Comparison of ENCODE assay signal across 21 cellular contexts in the genomic region with DNA sequence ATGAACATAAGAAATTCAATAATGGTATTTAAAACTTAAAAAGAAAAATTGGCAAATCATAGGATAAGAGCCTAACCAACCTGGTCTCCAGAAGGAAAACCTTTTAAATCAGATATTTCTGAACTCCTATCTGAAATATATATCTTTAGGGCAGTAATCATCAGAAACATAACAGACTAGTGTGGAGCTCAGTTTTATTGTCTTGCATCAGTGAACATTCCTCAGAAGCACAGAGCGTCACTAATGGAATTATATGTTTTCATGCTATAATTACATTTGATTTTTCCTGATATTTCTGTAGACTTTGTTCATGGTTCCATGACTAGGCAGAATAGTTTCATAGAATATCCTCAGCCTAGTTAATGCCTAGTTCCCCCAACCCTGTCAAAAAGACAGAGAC.
DNase-seq lines count a peak whose midpoint lies in the region; ATAC-seq and TF ChIP-seq lines count a peak whose summit lies in the region.
"Had no signal": no experiment of that assay in that cellular context is flagged by ENCODE, and none has a peak within 500 bp of the region (broad histone marks: within the 10 kb centered on the region; RNA-seq: fewer than 3 reads in every experiment).

No MANE protein-coding gene starts in this region.

- TF ChIP-seq CTCF in HEK293 (tag by site-specific recombination; IDR thresholded peaks at IDR 0.05) (no peak), smooth muscle cell (IDR thresholded peaks at IDR 0.05; ENCODE audit: borderline replicate concordance, insufficient read depth, poor library complexity, severe bottlenecking) (no peak)

- H3K27me3 ChIP-seq in smooth muscle cell (ENCODE audit: low read depth), result peaks cover 24% of the 10 kb centered on the region
- H3K27me3 ChIP-seq: ascending aorta, testis had no signal

- DNase-seq in astrocyte of the hippocampus (ENCODE audit: low read depth, low spot score) (peak; percentile 56), kidney tubule cell (ENCODE audit: low spot score) (peak; percentile 31), smooth muscle cell (lab: John Stamatoyannopoulos, UW; ENCODE audit: unreplicated experiment) (no peak), mucosa of gallbladder (ENCODE audit: low spot score) (no peak), hypothalamus (lab: John Stamatoyannopoulos, UW) (no peak)
- no peak for DNase-seq in activated T-helper 2 cell treated with anti-CD3 and anti-CD28 coated beads, Interferon-gamma antibody, Interleukin-2, Interleukin-4, amounts not matched to agents 10 μg/mL and 5 μg/mL and 100 μg/mL, durations not matched to agents 14 hours and 24 hours and 36 hours (ENCODE audit: low spot score)
- DNase-seq in effector memory CD8-positive, alpha-beta T cell, result no peak
- DNase-seq: activated CD4-positive, alpha-beta T cell treated with anti-CD3 and anti-CD28 coated beads for 36 hours; activated gamma-delta T cell; C1 segment of cervical spinal cord; DMS153; midbrain; NCI-H187 treated with DMSO at 0.1 percent for 48 hours; NCI-H69; OCI-M1; stimulated activated CD4-positive, alpha-beta T cell treated with anti-CD3 and anti-CD28 coated beads, Interleukin-4, amount 100 ng/mL, for 4 hours; stimulated activated CD8-positive, alpha-beta memory T cell treated with anti-CD3 and anti-CD28 coated beads, Interleukin-4, amount 100 ng/mL, for 48 hours; testis had no signal

- no peaks in the 10 kb centered on the region for H3F3A ChIP-seq in smooth muscle cell (ENCODE audit: low read depth)

- H3K36me3 ChIP-seq in HEK293 (ENCODE audit: control insufficient read depth in 2 of 2, insufficient read depth in 1 of 2, low read length in 2 of 2), result peaks cover 0 to 5% of the 10 kb centered on the region in 2 experiments; a peak in 1 of 3 replicates
- H3K36me3 ChIP-seq in smooth muscle cell (ENCODE audit: low read depth), result no peaks in the 10 kb centered on the region
- H3K36me3 ChIP-seq: ascending aorta had no signal

- no peaks in the 10 kb centered on the region for H3K27me3 Mint-ChIP-seq in activated T-helper 2 cell treated with anti-CD3 and anti-CD28 coated beads, Interferon-gamma antibody, Interleukin-2, Interleukin-4, amounts not matched to agents 10 μg/mL and 5 μg/mL and 100 μg/mL, durations not matched to agents 14 hours and 24 hours and 36 hours (ENCODE audit: low read depth)
- H3K27me3 Mint-ChIP-seq in effector memory CD8-positive, alpha-beta T cell, result no peaks in the 10 kb centered on the region
- H3K27me3 Mint-ChIP-seq: dendritic cell treated with granulocyte-macrophage colony-stimulating factor and Interleukin-4, amounts not matched to agents 40 ng/mL and 50 ng/mL, for 4 days had no signal

- H3K4me1 Mint-ChIP-seq in activated T-helper 2 cell treated with anti-CD3 and anti-CD28 coated beads, Interferon-gamma antibody, Interleukin-2, Interleukin-4, amounts not matched to agents 10 μg/mL and 5 μg/mL and 100 μg/mL, durations not matched to agents 14 hours and 24 hours and 36 hours (ENCODE audit: low read depth), result no peaks in the 10 kb centered on the region
- no peaks in the 10 kb centered on the region for H3K4me1 Mint-ChIP-seq in effector memory CD8-positive, alpha-beta T cell (ENCODE audit: low read depth in 2 of 2)
- H3K4me1 Mint-ChIP-seq: activated CD4-positive, alpha-beta T cell treated with anti-CD3 and anti-CD28 coated beads for 36 hours had no signal

- peak overlapping the region; percentile 8 for H3K4me2 ChIP-seq in smooth muscle cell

- POLR2A ChIA-PET in HEK293 (lab: Yijun Ruan, JAX), result no interaction called here

- H3K9me3 Mint-ChIP-seq in activated T-helper 2 cell treated with anti-CD3 and anti-CD28 coated beads, Interferon-gamma antibody, Interleukin-2, Interleukin-4, amounts not matched to agents 10 μg/mL and 5 μg/mL and 100 μg/mL, durations not matched to agents 14 hours and 24 hours and 36 hours, result no peaks in the 10 kb centered on the region
- no peaks in the 10 kb centered on the region for H3K9me3 Mint-ChIP-seq in effector memory CD8-positive, alpha-beta T cell
- H3K9me3 Mint-ChIP-seq: dendritic cell treated with granulocyte-macrophage colony-stimulating factor and Interleukin-4, amounts not matched to agents 40 ng/mL and 50 ng/mL, for 4 days had no signal

- no peaks in the 10 kb centered on the region for H3K36me3 Mint-ChIP-seq in activated T-helper 2 cell treated with anti-CD3 and anti-CD28 coated beads, Interferon-gamma antibody, Interleukin-2, Interleukin-4, amounts not matched to agents 10 μg/mL and 5 μg/mL and 100 μg/mL, durations not matched to agents 14 hours and 24 hours and 36 hours (ENCODE audit: low read depth)
- no peaks in the 10 kb centered on the region for H3K36me3 Mint-ChIP-seq in effector memory CD8-positive, alpha-beta T cell (ENCODE audit: insufficient read depth)

- no peak overlapping the region for H3K4me3 Mint-ChIP-seq in activated T-helper 2 cell treated with anti-CD3 and anti-CD28 coated beads, Interferon-gamma antibody, Interleukin-2, Interleukin-4, amounts not matched to agents 10 μg/mL and 5 μg/mL and 100 μg/mL, durations not matched to agents 14 hours and 24 hours and 36 hours (ENCODE audit: low read depth)
- H3K4me3 Mint-ChIP-seq in effector memory CD8-positive, alpha-beta T cell, result no peak overlapping the region
- H3K4me3 Mint-ChIP-seq: activated CD4-positive, alpha-beta T cell treated with anti-CD3 and anti-CD28 coated beads for 36 hours; dendritic cell treated with granulocyte-macrophage colony-stimulating factor and Interleukin-4, amounts not matched to agents 40 ng/mL and 50 ng/mL, for 4 days had no signal

- ATAC-seq in effector memory CD8-positive, alpha-beta T cell (replicated peaks), result no peak
- ATAC-seq: activated CD4-positive, alpha-beta T cell treated with anti-CD3 and anti-CD28 coated beads for 36 hours had no signal

- no peak overlapping the region for H3K27ac Mint-ChIP-seq in activated T-helper 2 cell treated with anti-CD3 and anti-CD28 coated beads, Interferon-gamma antibody, Interleukin-2, Interleukin-4, amounts not matched to agents 10 μg/mL and 5 μg/mL and 100 μg/mL, durations not matched to agents 14 hours and 24 hours and 36 hours
- H3K27ac Mint-ChIP-seq in effector memory CD8-positive, alpha-beta T cell, result no peak overlapping the region
- H3K27ac Mint-ChIP-seq: activated CD4-positive, alpha-beta T cell treated with anti-CD3 and anti-CD28 coated beads for 36 hours; dendritic cell treated with granulocyte-macrophage colony-stimulating factor and Interleukin-4, amounts not matched to agents 40 ng/mL and 50 ng/mL, for 4 days had no signal

- CTCF ChIA-PET in HEK293 (lab: Yijun Ruan, JAX), result interaction anchor here (0.7 to 1.1 kb wide), 3 partner anchors 10 to 515 kb away, joined by 3 read pairs; no protein-coding TSS in a partner anchor

- intact Hi-C loops in activated T-helper 2 cell treated with anti-CD3 and anti-CD28 coated beads, Interferon-gamma antibody, Interleukin-2, Interleukin-4, amounts not matched to agents 10 μg/mL and 5 μg/mL and 100 μg/mL, durations not matched to agents 14 hours and 24 hours and 36 hours (cut with micrococcal nuclease), result no loop called here

- no peaks in the 10 kb centered on the region for H3K9me3 ChIP-seq in HEK293 (ENCODE audit: control insufficient read depth, insufficient read depth, low read depth, low read length)
- no peaks in the 10 kb centered on the region for H3K9me3 ChIP-seq in smooth muscle cell (replicated peaks; ENCODE audit: low read depth)
- H3K9me3 ChIP-seq: ascending aorta, testis had no signal

- no peaks in the 10 kb centered on the region for H4K20me1 ChIP-seq in smooth muscle cell (ENCODE audit: low read depth)

- H3K9ac ChIP-seq in smooth muscle cell (ENCODE audit: low read depth), result no peak overlapping the region

- H3K27ac ChIP-seq in HEK293 (ENCODE audit: extremely low read depth, low read depth, low read length), result no peak overlapping the region
- H3K27ac ChIP-seq in smooth muscle cell (ENCODE audit: low read depth), result peak overlapping the region; percentile 66
- H3K27ac ChIP-seq: testis had no signal

- H3K79me2 ChIP-seq in smooth muscle cell (ENCODE audit: low read depth), result no peaks in the 10 kb centered on the region

- H2AFZ ChIP-seq in smooth muscle cell (ENCODE audit: low read depth), result no peak overlapping the region

- peaks cover 7% of the 10 kb centered on the region; the same call in 1 of the 2 replicates for H3K4me1 ChIP-seq in HEK293 (ENCODE audit: control insufficient read depth, insufficient read depth, low read length)
- H3K4me1 ChIP-seq in smooth muscle cell (ENCODE audit: low read depth), result peaks cover 4% of the 10 kb centered on the region

- H3K4me3 ChIP-seq in HEK293 (ENCODE audit: low read depth, low read length) (no peak overlapping the region), smooth muscle cell (no peak overlapping the region)
- H3K4me3 ChIP-seq: ascending aorta, testis had no signal

- WGBS in smooth muscle cell (ENCODE audit: low lambda C conversion rate), result 42% methylated on average over 1 of the region's 1 CpG

TF ChIP-seq in HEK293, 187 proteins besides CTCF, POLR2A, EP300 and RAD21 (continues in another document):
- TF ChIP-seq, protein P1, sequence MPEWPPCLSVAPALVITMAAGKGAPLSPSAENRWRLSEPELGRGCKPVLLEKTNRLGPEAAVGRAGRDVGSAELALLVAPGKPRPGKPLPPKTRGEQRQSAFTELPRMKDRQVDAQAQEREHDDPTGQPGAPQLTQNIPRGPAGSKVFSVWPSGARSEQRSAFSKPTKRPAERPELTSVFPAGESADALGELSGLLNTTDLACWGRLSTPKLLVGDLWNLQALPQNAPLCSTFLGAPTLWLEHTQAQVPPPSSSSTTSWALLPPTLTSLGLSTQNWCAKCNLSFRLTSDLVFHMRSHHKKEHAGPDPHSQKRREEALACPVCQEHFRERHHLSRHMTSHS (tag by site-specific recombination; IDR thresholded peaks at IDR 0.05), result no peak
- 0 out of 2 replicates have a peak, but pooled peaks have one; percentile 53 for TF ChIP-seq SP7 (tag by site-specific recombination; IDR thresholded peaks at IDR 0.05)
- no peak for TF ChIP-seq KLF16 (tag by site-specific recombination; IDR thresholded peaks at IDR 0.05)
- no peak for TF ChIP-seq ZNF837 (tag by site-specific recombination; IDR thresholded peaks at IDR 0.05)
- TF ChIP-seq, protein P2, sequence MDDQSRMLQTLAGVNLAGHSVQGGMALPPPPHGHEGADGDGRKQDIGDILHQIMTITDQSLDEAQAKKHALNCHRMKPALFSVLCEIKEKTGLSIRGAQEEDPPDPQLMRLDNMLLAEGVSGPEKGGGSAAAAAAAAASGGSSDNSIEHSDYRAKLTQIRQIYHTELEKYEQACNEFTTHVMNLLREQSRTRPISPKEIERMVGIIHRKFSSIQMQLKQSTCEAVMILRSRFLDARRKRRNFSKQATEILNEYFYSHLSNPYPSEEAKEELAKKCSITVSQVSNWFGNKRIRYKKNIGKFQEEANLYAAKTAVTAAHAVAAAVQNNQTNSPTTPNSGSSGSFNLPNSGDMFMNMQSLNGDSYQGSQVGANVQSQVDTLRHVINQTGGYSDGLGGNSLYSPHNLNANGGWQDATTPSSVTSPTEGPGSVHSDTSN (CRISPR knock-in tag; IDR thresholded peaks at IDR 0.05), result no peak
- no peak for TF ChIP-seq ZNF747 (tag by site-specific recombination; IDR thresholded peaks at IDR 0.05)

Comparison
In these comparisons a context has a peak if more than half of its experiments do, and no peak if none do; other contexts are left out.
1. DNase-seq: peak in astrocyte of the hippocampus (single experiment) and kidney tubule cell (single experiment); none in smooth muscle cell (single experiment), activated T-helper 2 cell treated with anti-CD3 and anti-CD28 coated beads, Interferon-gamma antibody, Interleukin-2, Interleukin-4, amounts not matched to agents 10 μg/mL and 5 μg/mL and 100 μg/mL, durations not matched to agents 14 hours and 24 hours and 36 hours (single experiment), mucosa of gallbladder (single experiment), hypothalamus (0 of 51) and effector memory CD8-positive, alpha-beta T cell (0 of 3).